18 cellular contexts compared by ENCODE assay signal in genomic region chr16:57610611-57611010, GRCh38. TPM values are rescaled to one million over a fixed set of nuclear protein-coding genes. Genes with fewer than 3 reads are reported as not detected.
DNase-seq lines count a peak whose midpoint lies in the region; ATAC-seq and TF ChIP-seq lines count a peak whose summit lies in the region.
"Had no signal": no experiment of that assay in that cellular context is flagged by ENCODE, and none has a peak within 500 bp of the region (broad histone marks: within the 10 kb centered on the region; RNA-seq: fewer than 3 reads in every experiment).

No MANE protein-coding gene starts in this region.

- H3K36me3 ChIP-seq in neuronal stem cell (replicated peaks in 1 of 2; ENCODE audit: control insufficient read depth in 2 of 2, insufficient read depth in 2 of 2, low read length in 2 of 2): no peaks in the 10 kb centered on the region
- H3K36me3 ChIP-seq: ascending aorta, lower lobe of right lung, Peyer's patch had no signal

- peaks cover 0 to 4% of the 10 kb centered on the region in 2 donors for H3K36me3 Mint-ChIP-seq in activated naive CD4-positive, alpha-beta T cell treated with anti-CD3 and anti-CD28 coated beads, Interleukin-2, amount 50 U/mL, for 72 hours

- no peak overlapping the region for H2BK15ac ChIP-seq in neuronal stem cell (ENCODE audit: low read length)

- no peak overlapping the region for H3K9ac ChIP-seq in neuronal stem cell (ENCODE audit: low read depth, low read length, poor library complexity)

- WGBS in neuronal stem cell (ENCODE audit: extremely low coverage in 2 of 2, insufficient read length in 2 of 2, insufficient replicate concordance in 1 of 2), 2 donors: no CpG with 5 or more reads among the region's 4 CpGs

- in situ Hi-C loops in GM13976 (cut with MboI; ENCODE audit: low sequenced_read_pairs, unreplicated experiment): no loop called here

- peak overlapping the region; percentile 88 to 90 for H3K27ac Mint-ChIP-seq in activated naive CD4-positive, alpha-beta T cell treated with anti-CD3 and anti-CD28 coated beads, Interleukin-2, amount 50 U/mL, for 72 hours

- H3K27me3 ChIP-seq in neuronal stem cell (ENCODE audit: control insufficient read depth in 3 of 3, insufficient read depth in 3 of 3, low read depth in 1 of 3, low read length in 3 of 3): peaks cover 0 to 20% (median 0%) of the 10 kb centered on the region in 3 experiments
- H3K27me3 ChIP-seq: ascending aorta, Peyer's patch had no signal

- H3K4me2 ChIP-seq in neuronal stem cell (ENCODE audit: insufficient read depth, low read length, poor library complexity, severe bottlenecking): no peak overlapping the region

- no peak overlapping the region for H3K27ac ChIP-seq in neuronal stem cell (replicated peaks; ENCODE audit: low read length)
- H3K27ac ChIP-seq: ascending aorta, HL-60, lower lobe of right lung had no signal

- no peak overlapping the region for H2BK5ac ChIP-seq in neuronal stem cell (ENCODE audit: low read length)

- no peak overlapping the region for H3K4ac ChIP-seq in neuronal stem cell (ENCODE audit: low read length)

- peak overlapping the region; percentile 49 for H3K18ac ChIP-seq in neuronal stem cell (ENCODE audit: low read length)

- DNase-seq in activated CD4-positive, CD25-positive, alpha-beta regulatory T cell treated with anti-CD3 and anti-CD28 coated beads, Interleukin-2, amount 50 U/mL, for 72 hours: peak; percentile 27
- DNase-seq in GM13976 (ENCODE audit: low spot score) (peak; percentile 17), neuronal stem cell (ENCODE audit: low spot score) (no peak), amygdala (lab: John Stamatoyannopoulos, UW) (no peak)
- no peak for DNase-seq in activated naive CD4-positive, alpha-beta T cell treated with anti-CD3 and anti-CD28 coated beads, Interleukin-2, amount 50 U/mL, for 72 hours (ENCODE audit: low spot score in 2 of 2)
- DNase-seq: Calu3, lower lobe of right lung, NCI-H187, NCI-H510A treated with DMSO at 0.1 percent for 48 hours, substantia nigra had no signal

- peaks cover 0 to 3% of the 10 kb centered on the region in 2 donors for H3K9me3 ChIP-seq in neuronal stem cell (replicated peaks in 1 of 2; ENCODE audit: control insufficient read depth in 2 of 2, insufficient read depth in 1 of 2, low read depth in 1 of 2, low read length in 2 of 2)
- H3K9me3 ChIP-seq: ascending aorta, lower lobe of right lung, Peyer's patch had no signal

- H3K79me1 ChIP-seq in neuronal stem cell (ENCODE audit: low read depth, low read length): no peaks in the 10 kb centered on the region

- H4K8ac ChIP-seq in neuronal stem cell (ENCODE audit: low read depth, low read length): no peak overlapping the region

- H2BK12ac ChIP-seq in neuronal stem cell (ENCODE audit: low read length): no peak overlapping the region

- no peak overlapping the region for H2BK120ac ChIP-seq in neuronal stem cell (ENCODE audit: low read depth, low read length)

- TF ChIP-seq CTCF in GM13976 (IDR thresholded peaks at IDR 0.05; ENCODE audit: borderline replicate concordance, control extremely low read depth, extremely low read depth, insufficient read depth, missing control alignments): no peak

- no peak overlapping the region for H3K14ac ChIP-seq in neuronal stem cell (ENCODE audit: low read length)

- H2AFZ ChIP-seq in neuronal stem cell (ENCODE audit: low read length): no peak overlapping the region

- H3K23ac ChIP-seq in neuronal stem cell (ENCODE audit: low read depth, low read length, poor library complexity): peak overlapping the region; percentile 27

- H4K91ac ChIP-seq in neuronal stem cell (ENCODE audit: low read depth, low read length, poor library complexity): peak overlapping the region; percentile 22

- ATAC-seq in activated CD4-positive, CD25-positive, alpha-beta regulatory T cell treated with anti-CD3 and anti-CD28 coated beads, Interleukin-2, amount 50 U/mL, for 24 hours: no peak
- ATAC-seq in activated naive CD4-positive, alpha-beta T cell treated with anti-CD3 and anti-CD28 coated beads, Interleukin-2, amount 50 U/mL, for 72 hours: no peak
- ATAC-seq in GM19455 (IDR thresholded peaks at IDR 0.05; ENCODE audit: unreplicated experiment) (no peak), HG02981 (IDR thresholded peaks at IDR 0.05; ENCODE audit: unreplicated experiment) (no peak)

- peaks cover 3 to 4% of the 10 kb centered on the region in 2 donors for H3K9me3 Mint-ChIP-seq in activated naive CD4-positive, alpha-beta T cell treated with anti-CD3 and anti-CD28 coated beads, Interleukin-2, amount 50 U/mL, for 72 hours

- no peak overlapping the region for H3K4me3 ChIP-seq in neuronal stem cell (ENCODE audit: low read length in 2 of 2)
- H3K4me3 ChIP-seq: ascending aorta, lower lobe of right lung, Peyer's patch had no signal

- H2AK5ac ChIP-seq in neuronal stem cell (ENCODE audit: low read depth, low read length): no peak overlapping the region

- peaks cover 0 to 4% of the 10 kb centered on the region in 2 donors for H3K4me1 ChIP-seq in neuronal stem cell (ENCODE audit: control insufficient read depth in 2 of 2, insufficient read depth in 1 of 2, low read depth in 1 of 2, low read length in 2 of 2)
- H3K4me1 ChIP-seq: ascending aorta had no signal

RNA-seq across cellular contexts. Expression of gene ADGRG1, which starts 17.8 kb away (rescaled TPM):
- 1 to 10 TPM; 4.3 to 8.2 TPM for total RNA-seq in activated naive CD4-positive, alpha-beta T cell treated with anti-CD3 and anti-CD28 coated beads, Interleukin-2, amount 50 U/mL, for 72 hours
- polyA plus RNA-seq in neuronal stem cell (2013, experiment 1 of 2): 127 TPM
- 124 TPM for polyA plus RNA-seq in neuronal stem cell (2013, experiment 2 of 2)

RNA-seq across cellular contexts. Expression of gene ADGRG3, which starts 57.5 kb away (rescaled TPM):
- under 1 TPM; 0.21 to 0.84 TPM for total RNA-seq in activated naive CD4-positive, alpha-beta T cell treated with anti-CD3 and anti-CD28 coated beads, Interleukin-2, amount 50 U/mL, for 72 hours
- polyA plus RNA-seq in neuronal stem cell (2013, experiment 1 of 2): 0.25 TPM
- 0.33 TPM for polyA plus RNA-seq in neuronal stem cell (2013, experiment 2 of 2)
- total RNA-seq: A673, ascending aorta, Calu3, LHCN-M2 had no signal

Comparison
In these comparisons a context has a peak if more than half of its experiments do, and no peak if none do; other contexts are left out.
1. DNase-seq: peak in activated CD4-positive, CD25-positive, alpha-beta regulatory T cell treated with anti-CD3 and anti-CD28 coated beads, Interleukin-2, amount 50 U/mL, for 72 hours (single experiment) and GM13976 (single experiment); none in activated naive CD4-positive, alpha-beta T cell treated with anti-CD3 and anti-CD28 coated beads, Interleukin-2, amount 50 U/mL, for 72 hours (0 of 2), neuronal stem cell (single experiment) and amygdala (0 of 56).